In the genomic region with DNA sequence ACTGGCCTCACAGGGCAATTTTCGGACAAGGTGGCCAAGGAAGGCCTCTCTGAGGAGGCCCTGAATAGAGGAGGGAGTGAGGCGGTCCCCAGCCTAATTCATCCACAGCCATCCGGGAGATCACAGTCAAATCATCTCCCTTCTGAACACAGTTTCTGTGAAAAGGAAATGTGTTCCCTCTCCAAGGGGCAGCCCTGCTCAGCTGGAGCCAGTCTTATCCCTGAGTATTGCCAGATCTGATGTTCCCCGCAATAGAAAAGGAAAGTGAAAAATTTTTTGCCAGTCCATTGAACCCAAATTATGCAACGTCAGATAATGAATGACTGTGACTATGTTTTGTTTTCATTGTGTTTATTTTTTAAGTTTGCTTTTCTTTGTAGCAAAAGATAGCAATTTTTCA, we compare ENCODE assay signal across 2 cellular contexts.
TF ChIP-seq lines count a peak whose summit lies in the region.

No MANE protein-coding gene starts in this region.

TF ChIP-seq in liver, 16 proteins besides CTCF, POLR2A, EP300 and RAD21:
- TF ChIP-seq SP1 (IDR thresholded peaks at IDR 0.05) = peak; percentile 20
- no peak for TF ChIP-seq NR2F2 (IDR thresholded peaks at IDR 0.05)
- TF ChIP-seq RXRA (IDR thresholded peaks at IDR 0.05) = peak; percentile 67 to 73
TF ChIP-seq in liver: peak in this region for 2.

TF ChIP-seq in HepG2, 621 proteins besides CTCF, POLR2A, EP300 and RAD21:
- no peak for TF ChIP-seq ZSCAN30 (CRISPR knock-in tag; IDR thresholded peaks at IDR 0.05)
TF ChIP-seq in HepG2: peak in this region for 0.
